Comparison of ENCODE assay signal across 8 cellular contexts in genomic region chr2:167292430-167293171, GRCh38. TPM values are rescaled to one million over a fixed set of nuclear protein-coding genes. Genes with fewer than 3 reads are reported as not detected.
A peak's percentile ranks its signal among the peaks of the same experiment; 100 is the strongest.
DNase-seq lines count a peak whose midpoint lies in the region; ATAC-seq, FAIRE-seq and TF ChIP-seq lines count a peak whose summit lies in the region.

B3GALT1 (plus strand) TSS chr2:167293001.

- peak within 1 kb of the TSS; percentile 64 to 76 (median 68) for H3K4me3 ChIP-seq in pancreas

- POLR2A ChIA-PET in HEK293T (lab: Yijun Ruan, JAX), result interaction anchor here (1.2 kb wide), 1 partner anchor 10 kb away, joined by 3 read pairs; no protein-coding TSS in a partner anchor

- WGBS in pancreas, 2 donors, result 0 to 1% methylated on average over 67 to 79 of the region's 79 CpGs

- DNase-seq in HEK293T (ENCODE audit: extremely low spot score), result peak; percentile 89
- DNase-seq in M059J (ENCODE audit: low read depth), result peak; percentile 81
- peak; percentile 96 for DNase-seq in SK-N-DZ (ENCODE audit: low spot score)
- peak; percentile 88 for DNase-seq in left cardiac atrium
- DNase-seq in pancreas, result peak; percentile 85 to 93 (median 88)
- DNase-seq in T-helper 9 cell, result no peak

- H3K27me3 ChIP-seq in pancreas, result peaks cover 0 to 31% (median 8%) of the 10 kb centered on the region in 4 donors

- peak; percentile 99 for ATAC-seq in left cardiac atrium
- peak; percentile 97 to 99 (median 98) for ATAC-seq in pancreas

- peaks cover 0 to 5% (median 0%) of the 10 kb centered on the region in 3 donors for H3K4me1 ChIP-seq in pancreas

- no peaks in the 10 kb centered on the region for H3K36me3 ChIP-seq in pancreas

- TF ChIP-seq CTCF in GM12872 (IDR thresholded peaks at IDR 0.05; ENCODE audit: insufficient read depth, low read depth, low read length), result peak; percentile 37; the same call in 2 of the 3 replicates
- TF ChIP-seq CTCF in pancreas (IDR thresholded peaks at IDR 0.05), result peak in 1 of 4 donors; percentile 9

- CTCF ChIA-PET in HEK293T (lab: Yijun Ruan, JAX), result interaction anchor here (0.6 kb wide), 1 partner anchor 70 kb away, joined by 3 read pairs; no protein-coding TSS in a partner anchor

- intact Hi-C loops in left cardiac atrium (cut with DNase I), result no loop called here
- intact Hi-C loops in pancreas (cut with DNase I), result no loop called here

- FAIRE-seq in pancreas (lab: Jason Lieb, UNC), result no peak

- no peaks in the 10 kb centered on the region for H3K9me3 ChIP-seq in pancreas

- H3K27ac ChIP-seq in angular gyrus (ENCODE audit: low read depth, low read length) (peak within 1 kb of the TSS; percentile 92), pancreas (peak within 1 kb of the TSS; percentile 48 to 85 (median 76))

TF ChIP-seq in HEK293T, 16 proteins besides CTCF, POLR2A, EP300 and RAD21:
- TF ChIP-seq L3MBTL2 (conservative IDR thresholded peaks at IDR 0.05) (peak; percentile 76), LEF1 (IDR thresholded peaks at IDR 0.05; ENCODE audit: borderline replicate concordance) (no peak), FOXM1 (IDR thresholded peaks at IDR 0.05; ENCODE audit: borderline replicate concordance) (no peak), ARNT (IDR thresholded peaks at IDR 0.05) (no peak)
- TF ChIP-seq, protein P1, sequence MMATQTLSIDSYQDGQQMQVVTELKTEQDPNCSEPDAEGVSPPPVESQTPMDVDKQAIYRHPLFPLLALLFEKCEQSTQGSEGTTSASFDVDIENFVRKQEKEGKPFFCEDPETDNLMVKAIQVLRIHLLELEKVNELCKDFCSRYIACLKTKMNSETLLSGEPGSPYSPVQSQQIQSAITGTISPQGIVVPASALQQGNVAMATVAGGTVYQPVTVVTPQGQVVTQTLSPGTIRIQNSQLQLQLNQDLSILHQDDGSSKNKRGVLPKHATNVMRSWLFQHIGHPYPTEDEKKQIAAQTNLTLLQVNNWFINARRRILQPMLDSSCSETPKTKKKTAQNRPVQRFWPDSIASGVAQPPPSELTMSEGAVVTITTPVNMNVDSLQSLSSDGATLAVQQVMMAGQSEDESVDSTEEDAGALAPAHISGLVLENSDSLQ (IDR thresholded peaks at IDR 0.05), result peak; percentile 95
TF ChIP-seq in HEK293T: peak in this region for 2.

RNA-seq across cellular contexts. Expression of gene B3GALT1, which starts in this region (rescaled TPM):
- total RNA-seq in M059J (2014; rRNA removed; shearing (Covaris generic)), result not detected in 2 replicates
- 4.2 and 6.3 TPM in 2 replicates for polyA plus RNA-seq in SK-N-DZ (2014; cell fraction: cytosol; rRNA removed)
- polyA plus RNA-seq in SK-N-DZ (2014; cell fraction: nucleus; rRNA removed), result 3.6 and 3.8 TPM in 2 replicates
- total RNA-seq in left cardiac atrium (under 1 TPM in 1 of 2 donors, not detected in 1; 0.03 TPM), pancreas (under 1 TPM; 0.19 to 0.65 (median 0.49) TPM)
- under 1 TPM; 0.23 to 0.47 TPM for polyA plus RNA-seq in pancreas

Comparison
In these comparisons a context has a peak if more than half of its experiments do, and no peak if none do; other contexts are left out.
1. Peak in DNase-seq in M059J; RNA of the gene not detected or under 1 TPM.
2. Peak in DNase-seq and ATAC-seq in left cardiac atrium; RNA of the gene not detected or under 1 TPM.
3. Peak in DNase-seq, ATAC-seq, H3K4me3 ChIP-seq and H3K27ac ChIP-seq in pancreas; RNA of the gene not detected or under 1 TPM.